In the genomic region with DNA sequence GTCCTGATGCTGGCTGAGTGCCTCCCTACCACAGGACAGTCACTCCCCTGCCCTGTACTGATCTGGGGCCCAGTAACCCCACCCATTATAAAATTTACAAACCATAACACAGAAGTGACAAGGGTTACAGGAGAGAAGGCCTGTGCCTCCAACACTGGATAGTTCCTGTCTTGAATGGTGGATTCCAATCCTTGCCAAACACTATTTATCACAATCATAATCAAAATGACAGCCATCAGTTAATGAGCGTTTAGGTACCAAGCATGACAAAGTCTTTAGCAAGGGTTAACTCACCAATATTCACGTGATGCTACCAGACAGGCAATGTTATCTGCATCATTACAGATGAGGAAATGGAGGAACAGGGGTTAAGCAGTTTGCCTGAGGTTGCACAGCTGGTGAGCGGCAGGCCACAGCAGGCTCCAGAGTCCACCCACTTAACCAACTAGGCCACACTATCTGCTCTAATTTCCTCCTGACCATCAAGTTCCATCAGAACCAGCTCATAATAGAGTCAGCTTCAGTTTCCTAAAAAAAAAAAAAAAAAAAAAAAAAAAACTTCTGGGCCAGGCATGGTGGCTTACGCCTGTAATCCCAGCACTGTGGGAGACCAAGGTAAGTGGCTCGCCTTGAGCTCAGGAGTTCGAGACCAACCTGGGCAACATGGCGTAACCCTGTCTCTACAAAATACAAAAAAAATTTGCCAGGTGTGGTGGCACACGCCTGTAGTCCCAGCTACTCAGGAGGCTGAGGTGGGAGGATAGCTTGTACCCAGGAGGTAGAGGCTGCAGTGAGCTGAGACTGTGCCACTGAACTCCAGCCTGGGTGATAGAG, we compare ENCODE assay signal across 1 cellular context.
TF ChIP-seq lines count a peak whose summit lies in the region.

No MANE protein-coding gene starts in this region.

TF ChIP-seq in HepG2, 621 proteins besides CTCF, POLR2A, EP300 and RAD21:
- TF ChIP-seq HNRNPUL1 (IDR thresholded peaks at IDR 0.05; ENCODE audit: low read depth, low read length), result no peak
- TF ChIP-seq, protein P1, sequence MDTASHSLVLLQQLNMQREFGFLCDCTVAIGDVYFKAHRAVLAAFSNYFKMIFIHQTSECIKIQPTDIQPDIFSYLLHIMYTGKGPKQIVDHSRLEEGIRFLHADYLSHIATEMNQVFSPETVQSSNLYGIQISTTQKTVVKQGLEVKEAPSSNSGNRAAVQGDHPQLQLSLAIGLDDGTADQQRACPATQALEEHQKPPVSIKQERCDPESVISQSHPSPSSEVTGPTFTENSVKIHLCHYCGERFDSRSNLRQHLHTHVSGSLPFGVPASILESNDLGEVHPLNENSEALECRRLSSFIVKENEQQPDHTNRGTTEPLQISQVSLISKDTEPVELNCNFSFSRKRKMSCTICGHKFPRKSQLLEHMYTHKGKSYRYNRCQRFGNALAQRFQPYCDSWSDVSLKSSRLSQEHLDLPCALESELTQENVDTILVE (CRISPR knock-in tag; IDR thresholded peaks at IDR 0.05), result no peak
- TF ChIP-seq TGIF2 (CRISPR knock-in tag; IDR thresholded peaks at IDR 0.05), result no peak
- TF ChIP-seq ELF3 (CRISPR knock-in tag; IDR thresholded peaks at IDR 0.05), result no peak
- no peak for TF ChIP-seq ADNP (CRISPR knock-in tag; IDR thresholded peaks at IDR 0.05)
- TF ChIP-seq ZNF652 (CRISPR knock-in tag; IDR thresholded peaks at IDR 0.05; ENCODE audit: borderline replicate concordance, low read depth), result peak; percentile 55; the same call in 1 of the 2 replicates
- no peak for TF ChIP-seq AKAP8 (CRISPR knock-in tag; IDR thresholded peaks at IDR 0.05)
- 0 out of 2 replicates have a peak, but pooled peaks have one; percentile 19 for TF ChIP-seq ZFX (CRISPR knock-in tag; IDR thresholded peaks at IDR 0.05; ENCODE audit: low read depth)
- no peak for TF ChIP-seq ELF4 (CRISPR knock-in tag; IDR thresholded peaks at IDR 0.05; ENCODE audit: borderline replicate concordance)
- TF ChIP-seq ZNF576 (CRISPR knock-in tag; IDR thresholded peaks at IDR 0.05), result no peak
- TF ChIP-seq PHF21A (CRISPR knock-in tag; IDR thresholded peaks at IDR 0.05), result 0 out of 2 replicates have a peak, but pooled peaks have one; percentile 22
- TF ChIP-seq AGO2 (optimal IDR thresholded peaks at IDR 0.05; ENCODE audit: low read depth, low read length), result no peak
- no peak for TF ChIP-seq ZNF33A (CRISPR knock-in tag; IDR thresholded peaks at IDR 0.05; ENCODE audit: borderline replicate concordance)
- TF ChIP-seq ZNF143 (CRISPR knock-in tag; IDR thresholded peaks at IDR 0.05), result no peak
- no peak for TF ChIP-seq SIN3B (IDR thresholded peaks at IDR 0.05; ENCODE audit: low read length)
- TF ChIP-seq CAMTA2 (CRISPR knock-in tag; IDR thresholded peaks at IDR 0.05; ENCODE audit: borderline replicate concordance), result no peak
- TF ChIP-seq ZNF260 (CRISPR knock-in tag; IDR thresholded peaks at IDR 0.05; ENCODE audit: borderline replicate concordance, low read depth), result no peak
- TF ChIP-seq NFYB (CRISPR knock-in tag; IDR thresholded peaks at IDR 0.05), result no peak
- no peak for TF ChIP-seq ZNF569 (CRISPR knock-in tag; IDR thresholded peaks at IDR 0.05; ENCODE audit: borderline replicate concordance)
- 0 out of 2 replicates have a peak, but pooled peaks have one; percentile 28 for TF ChIP-seq ZBTB38 (CRISPR knock-in tag; IDR thresholded peaks at IDR 0.05)
- no peak for TF ChIP-seq ZNF510 (CRISPR knock-in tag; IDR thresholded peaks at IDR 0.05; ENCODE audit: low read depth)
- peak; percentile 73; the same call in 1 of the 2 replicates for TF ChIP-seq ZNF770 (CRISPR knock-in tag; IDR thresholded peaks at IDR 0.05)
- no peak for TF ChIP-seq SRSF1 (optimal IDR thresholded peaks at IDR 0.05; ENCODE audit: low read depth, low read length)
- no peak for TF ChIP-seq ZNF451 (CRISPR knock-in tag; IDR thresholded peaks at IDR 0.05)
- TF ChIP-seq ZNF883 (CRISPR knock-in tag; IDR thresholded peaks at IDR 0.05; ENCODE audit: not compliant biosample characterization), result no peak
